1 cellular context compared by ENCODE assay signal in the genomic region with DNA sequence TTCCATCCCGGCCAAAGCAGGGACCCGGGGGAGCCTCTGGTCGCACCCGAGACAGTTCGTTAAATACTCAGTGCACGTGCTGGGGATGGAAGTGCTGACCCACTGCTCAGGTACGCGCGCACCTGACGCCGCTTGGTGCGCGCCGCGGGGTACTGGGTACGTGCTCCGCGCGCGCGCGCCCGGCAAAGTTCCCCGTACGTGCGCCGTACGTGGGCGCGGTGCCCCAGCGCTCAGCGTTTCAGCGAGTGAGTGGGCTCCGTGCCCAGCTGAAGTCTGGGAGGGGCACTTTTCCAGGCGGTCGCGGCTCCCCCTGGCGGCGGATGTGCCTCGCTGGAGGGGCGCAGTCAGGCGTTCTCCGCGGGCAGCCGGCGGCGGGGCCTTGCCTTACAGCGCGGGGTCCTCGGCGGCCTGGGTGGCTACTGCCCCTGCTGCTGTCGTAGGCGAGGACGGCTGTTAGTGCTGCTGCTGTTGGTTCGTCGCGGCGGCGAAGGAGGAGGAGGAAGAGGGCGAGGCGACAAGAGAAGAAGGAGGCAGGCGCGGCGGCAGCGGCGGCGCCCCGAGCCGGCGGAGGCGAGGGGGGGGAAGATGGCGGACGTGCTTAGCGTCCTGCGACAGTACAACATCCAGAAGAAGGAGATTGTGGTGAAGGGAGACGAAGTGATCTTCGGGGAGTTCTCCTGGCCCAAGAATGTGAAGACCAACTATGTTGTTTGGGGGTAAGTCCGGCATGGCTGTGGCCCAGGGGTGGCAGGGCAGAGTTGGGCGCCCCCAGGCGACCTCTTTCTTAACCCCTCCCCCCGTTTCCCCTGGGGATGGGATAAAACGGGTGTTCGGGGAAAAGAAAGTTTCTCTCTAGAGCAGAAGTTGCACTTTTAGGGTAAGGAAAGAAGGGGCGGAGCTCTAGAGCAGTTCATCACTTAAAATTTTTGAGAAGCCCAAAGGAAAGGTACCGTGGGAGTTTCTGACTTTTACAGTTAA.
A peak's percentile ranks its signal among the peaks of the same experiment; 100 is the strongest.
TF ChIP-seq lines count a peak whose summit lies in the region.

A gene (plus strand): TSS at position 416 of the 978 bp plus-strand sequence. CDS start 170 bp downstream, at position 586.

TF ChIP-seq in K562, 482 proteins besides CTCF, POLR2A, EP300 and RAD21 (continued from another document and continues in another):
- TF ChIP-seq, protein P1, sequence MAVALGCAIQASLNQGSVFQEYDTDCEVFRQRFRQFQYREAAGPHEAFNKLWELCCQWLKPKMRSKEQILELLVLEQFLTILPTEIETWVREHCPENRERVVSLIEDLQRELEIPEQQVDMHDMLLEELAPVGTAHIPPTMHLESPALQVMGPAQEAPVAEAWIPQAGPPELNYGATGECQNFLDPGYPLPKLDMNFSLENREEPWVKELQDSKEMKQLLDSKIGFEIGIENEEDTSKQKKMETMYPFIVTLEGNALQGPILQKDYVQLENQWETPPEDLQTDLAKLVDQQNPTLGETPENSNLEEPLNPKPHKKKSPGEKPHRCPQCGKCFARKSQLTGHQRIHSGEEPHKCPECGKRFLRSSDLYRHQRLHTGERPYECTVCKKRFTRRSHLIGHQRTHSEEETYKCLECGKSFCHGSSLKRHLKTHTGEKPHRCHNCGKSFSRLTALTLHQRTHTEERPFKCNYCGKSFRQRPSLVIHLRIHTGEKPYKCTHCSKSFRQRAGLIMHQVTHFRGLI (CRISPR knock-in tag; IDR thresholded peaks at IDR 0.05), result no peak
- TF ChIP-seq ERF (CRISPR knock-in tag; IDR thresholded peaks at IDR 0.05), result 0 out of 2 replicates have a peak, but pooled peaks have one; percentile 41
- TF ChIP-seq ZNF766 (CRISPR knock-in tag; conservative IDR thresholded peaks at IDR 0.05), result peak; percentile 78
- TF ChIP-seq, protein P2, sequence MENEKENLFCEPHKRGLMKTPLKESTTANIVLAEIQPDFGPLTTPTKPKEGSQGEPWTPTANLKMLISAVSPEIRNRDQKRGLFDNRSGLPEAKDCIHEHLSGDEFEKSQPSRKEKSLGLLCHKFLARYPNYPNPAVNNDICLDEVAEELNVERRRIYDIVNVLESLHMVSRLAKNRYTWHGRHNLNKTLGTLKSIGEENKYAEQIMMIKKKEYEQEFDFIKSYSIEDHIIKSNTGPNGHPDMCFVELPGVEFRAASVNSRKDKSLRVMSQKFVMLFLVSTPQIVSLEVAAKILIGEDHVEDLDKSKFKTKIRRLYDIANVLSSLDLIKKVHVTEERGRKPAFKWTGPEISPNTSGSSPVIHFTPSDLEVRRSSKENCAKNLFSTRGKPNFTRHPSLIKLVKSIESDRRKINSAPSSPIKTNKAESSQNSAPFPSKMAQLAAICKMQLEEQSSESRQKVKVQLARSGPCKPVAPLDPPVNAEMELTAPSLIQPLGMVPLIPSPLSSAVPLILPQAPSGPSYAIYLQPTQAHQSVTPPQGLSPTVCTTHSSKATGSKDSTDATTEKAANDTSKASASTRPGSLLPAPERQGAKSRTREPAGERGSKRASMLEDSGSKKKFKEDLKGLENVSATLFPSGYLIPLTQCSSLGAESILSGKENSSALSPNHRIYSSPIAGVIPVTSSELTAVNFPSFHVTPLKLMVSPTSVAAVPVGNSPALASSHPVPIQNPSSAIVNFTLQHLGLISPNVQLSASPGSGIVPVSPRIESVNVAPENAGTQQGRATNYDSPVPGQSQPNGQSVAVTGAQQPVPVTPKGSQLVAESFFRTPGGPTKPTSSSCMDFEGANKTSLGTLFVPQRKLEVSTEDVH (IDR thresholded peaks at IDR 0.05; ENCODE audit: low read depth, partially characterized antibody), result no peak
- TF ChIP-seq ETV6 (IDR thresholded peaks at IDR 0.05; ENCODE audit: borderline replicate concordance in 1 of 2, low read depth in 2 of 2, low read length in 1 of 2), result no peak; a peak in 1 of 4 replicates
- TF ChIP-seq ETV6 (CRISPR knock-in tag; IDR thresholded peaks at IDR 0.05; ENCODE audit: borderline replicate concordance), result no peak
- TF ChIP-seq SMARCA4 (IDR thresholded peaks at IDR 0.05), result peak; percentile 57; the same call in 1 of the 2 replicates
- TF ChIP-seq, protein P3, sequence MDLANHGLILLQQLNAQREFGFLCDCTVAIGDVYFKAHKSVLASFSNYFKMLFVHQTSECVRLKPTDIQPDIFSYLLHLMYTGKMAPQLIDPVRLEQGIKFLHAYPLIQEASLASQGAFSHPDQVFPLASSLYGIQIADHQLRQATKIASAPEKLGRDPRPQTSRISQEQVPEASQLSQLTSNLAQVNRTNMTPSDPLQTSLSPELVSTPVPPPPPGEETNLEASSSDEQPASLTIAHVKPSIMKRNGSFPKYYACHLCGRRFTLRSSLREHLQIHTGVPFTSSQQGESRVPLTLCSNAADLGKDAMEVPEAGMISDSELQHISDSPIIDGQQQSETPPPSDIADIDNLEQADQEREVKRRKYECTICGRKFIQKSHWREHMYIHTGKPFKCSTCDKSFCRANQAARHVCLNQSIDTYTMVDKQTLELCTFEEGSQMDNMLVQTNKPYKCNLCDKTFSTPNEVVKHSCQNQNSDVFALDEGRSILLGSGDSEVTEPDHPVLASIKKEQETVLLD (IDR thresholded peaks at IDR 0.05), result peak; percentile 95
- 0 out of 2 replicates have a peak, but pooled peaks have one; percentile 17 for TF ChIP-seq NR2F6 (CRISPR knock-in tag; IDR thresholded peaks at IDR 0.05)
- peak; percentile 92 for TF ChIP-seq PCBP1 (IDR thresholded peaks at IDR 0.05; ENCODE audit: low read depth, low read length, poor library complexity, severe bottlenecking)
- TF ChIP-seq, protein P4, sequence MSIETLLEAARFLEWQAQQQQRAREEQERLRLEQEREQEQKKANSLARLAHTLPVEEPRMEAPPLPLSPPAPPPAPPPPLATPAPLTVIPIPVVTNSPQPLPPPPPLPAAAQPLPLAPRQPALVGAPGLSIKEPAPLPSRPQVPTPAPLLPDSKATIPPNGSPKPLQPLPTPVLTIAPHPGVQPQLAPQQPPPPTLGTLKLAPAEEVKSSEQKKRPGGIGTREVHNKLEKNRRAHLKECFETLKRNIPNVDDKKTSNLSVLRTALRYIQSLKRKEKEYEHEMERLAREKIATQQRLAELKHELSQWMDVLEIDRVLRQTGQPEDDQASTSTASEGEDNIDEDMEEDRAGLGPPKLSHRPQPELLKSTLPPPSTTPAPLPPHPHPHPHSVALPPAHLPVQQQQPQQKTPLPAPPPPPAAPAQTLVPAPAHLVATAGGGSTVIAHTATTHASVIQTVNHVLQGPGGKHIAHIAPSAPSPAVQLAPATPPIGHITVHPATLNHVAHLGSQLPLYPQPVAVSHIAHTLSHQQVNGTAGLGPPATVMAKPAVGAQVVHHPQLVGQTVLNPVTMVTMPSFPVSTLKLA (conservative IDR thresholded peaks at IDR 0.05), result peak; percentile 92 to 96
- TF ChIP-seq TRIM24 (IDR thresholded peaks at IDR 0.05), result peak in 1 of 2 experiments; percentile 69; a peak in 2 of 4 replicates
- TF ChIP-seq KLF10 (CRISPR knock-in tag; IDR thresholded peaks at IDR 0.05), result no peak
- no peak for TF ChIP-seq ZNF311 (CRISPR knock-in tag; IDR thresholded peaks at IDR 0.05)
- peak; percentile 68 for TF ChIP-seq SOX6 (IDR thresholded peaks at IDR 0.05)
- TF ChIP-seq, protein P5, sequence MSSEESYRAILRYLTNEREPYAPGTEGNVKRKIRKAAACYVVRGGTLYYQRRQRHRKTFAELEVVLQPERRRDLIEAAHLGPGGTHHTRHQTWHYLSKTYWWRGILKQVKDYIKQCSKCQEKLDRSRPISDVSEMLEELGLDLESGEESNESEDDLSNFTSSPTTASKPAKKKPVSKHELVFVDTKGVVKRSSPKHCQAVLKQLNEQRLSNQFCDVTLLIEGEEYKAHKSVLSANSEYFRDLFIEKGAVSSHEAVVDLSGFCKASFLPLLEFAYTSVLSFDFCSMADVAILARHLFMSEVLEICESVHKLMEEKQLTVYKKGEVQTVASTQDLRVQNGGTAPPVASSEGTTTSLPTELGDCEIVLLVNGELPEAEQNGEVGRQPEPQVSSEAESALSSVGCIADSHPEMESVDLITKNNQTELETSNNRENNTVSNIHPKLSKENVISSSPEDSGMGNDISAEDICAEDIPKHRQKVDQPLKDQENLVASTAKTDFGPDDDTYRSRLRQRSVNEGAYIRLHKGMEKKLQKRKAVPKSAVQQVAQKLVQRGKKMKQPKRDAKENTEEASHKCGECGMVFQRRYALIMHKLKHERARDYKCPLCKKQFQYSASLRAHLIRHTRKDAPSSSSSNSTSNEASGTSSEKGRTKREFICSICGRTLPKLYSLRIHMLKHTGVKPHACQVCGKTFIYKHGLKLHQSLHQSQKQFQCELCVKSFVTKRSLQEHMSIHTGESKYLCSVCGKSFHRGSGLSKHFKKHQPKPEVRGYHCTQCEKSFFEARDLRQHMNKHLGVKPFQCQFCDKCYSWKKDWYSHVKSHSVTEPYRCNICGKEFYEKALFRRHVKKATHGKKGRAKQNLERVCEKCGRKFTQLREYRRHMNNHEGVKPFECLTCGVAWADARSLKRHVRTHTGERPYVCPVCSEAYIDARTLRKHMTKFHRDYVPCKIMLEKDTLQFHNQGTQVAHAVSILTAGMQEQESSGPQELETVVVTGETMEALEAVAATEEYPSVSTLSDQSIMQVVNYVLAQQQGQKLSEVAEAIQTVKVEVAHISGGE (CRISPR knock-in tag; IDR thresholded peaks at IDR 0.05), result peak in 1 of 3 experiments; percentile 16; a peak in 1 of 6 replicates
- peak; percentile 61 for TF ChIP-seq NCOA1 (IDR thresholded peaks at IDR 0.05; ENCODE audit: low read depth)
- TF ChIP-seq, protein P6, sequence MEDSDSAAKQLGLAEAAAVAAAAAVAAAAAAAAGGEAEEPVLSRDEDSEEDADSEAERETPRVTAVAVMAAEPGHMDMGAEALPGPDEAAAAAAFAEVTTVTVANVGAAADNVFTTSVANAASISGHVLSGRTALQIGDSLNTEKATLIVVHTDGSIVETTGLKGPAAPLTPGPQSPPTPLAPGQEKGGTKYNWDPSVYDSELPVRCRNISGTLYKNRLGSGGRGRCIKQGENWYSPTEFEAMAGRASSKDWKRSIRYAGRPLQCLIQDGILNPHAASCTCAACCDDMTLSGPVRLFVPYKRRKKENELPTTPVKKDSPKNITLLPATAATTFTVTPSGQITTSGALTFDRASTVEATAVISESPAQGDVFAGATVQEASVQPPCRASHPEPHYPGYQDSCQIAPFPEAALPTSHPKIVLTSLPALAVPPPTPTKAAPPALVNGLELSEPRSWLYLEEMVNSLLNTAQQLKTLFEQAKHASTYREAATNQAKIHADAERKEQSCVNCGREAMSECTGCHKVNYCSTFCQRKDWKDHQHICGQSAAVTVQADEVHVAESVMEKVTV (CRISPR knock-in tag; IDR thresholded peaks at IDR 0.05), result peak; percentile 83
- TF ChIP-seq MTF1 (CRISPR knock-in tag; IDR thresholded peaks at IDR 0.05; ENCODE audit: borderline replicate concordance), result no peak
- peak; percentile 38; the same call in 1 of the 2 replicates for TF ChIP-seq GABPA (tag; conservative IDR thresholded peaks at IDR 0.05; ENCODE audit: low read depth)
- TF ChIP-seq RNF2 (IDR thresholded peaks at IDR 0.05), result peak; percentile 74
- no peak for TF ChIP-seq ZNF224 (CRISPR knock-in tag; IDR thresholded peaks at IDR 0.05)
- no peak for TF ChIP-seq HNRNPUL1 (IDR thresholded peaks at IDR 0.05; ENCODE audit: low read length)
- TF ChIP-seq DNMT1 (IDR thresholded peaks at IDR 0.05), result peak; percentile 63
- TF ChIP-seq, protein P7, sequence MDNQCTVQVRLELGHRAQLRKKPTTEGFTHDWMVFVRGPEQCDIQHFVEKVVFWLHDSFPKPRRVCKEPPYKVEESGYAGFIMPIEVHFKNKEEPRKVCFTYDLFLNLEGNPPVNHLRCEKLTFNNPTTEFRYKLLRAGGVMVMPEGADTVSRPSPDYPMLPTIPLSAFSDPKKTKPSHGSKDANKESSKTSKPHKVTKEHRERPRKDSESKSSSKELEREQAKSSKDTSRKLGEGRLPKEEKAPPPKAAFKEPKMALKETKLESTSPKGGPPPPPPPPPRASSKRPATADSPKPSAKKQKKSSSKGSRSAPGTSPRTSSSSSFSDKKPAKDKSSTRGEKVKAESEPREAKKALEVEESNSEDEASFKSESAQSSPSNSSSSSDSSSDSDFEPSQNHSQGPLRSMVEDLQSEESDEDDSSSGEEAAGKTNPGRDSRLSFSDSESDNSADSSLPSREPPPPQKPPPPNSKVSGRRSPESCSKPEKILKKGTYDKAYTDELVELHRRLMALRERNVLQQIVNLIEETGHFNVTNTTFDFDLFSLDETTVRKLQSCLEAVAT (IDR thresholded peaks at IDR 0.05), result peak; percentile 84 to 87
- TF ChIP-seq SMARCC2 (IDR thresholded peaks at IDR 0.05; ENCODE audit: low read depth), result peak; percentile 25; the same call in 1 of the 2 replicates
- TF ChIP-seq, protein P8, sequence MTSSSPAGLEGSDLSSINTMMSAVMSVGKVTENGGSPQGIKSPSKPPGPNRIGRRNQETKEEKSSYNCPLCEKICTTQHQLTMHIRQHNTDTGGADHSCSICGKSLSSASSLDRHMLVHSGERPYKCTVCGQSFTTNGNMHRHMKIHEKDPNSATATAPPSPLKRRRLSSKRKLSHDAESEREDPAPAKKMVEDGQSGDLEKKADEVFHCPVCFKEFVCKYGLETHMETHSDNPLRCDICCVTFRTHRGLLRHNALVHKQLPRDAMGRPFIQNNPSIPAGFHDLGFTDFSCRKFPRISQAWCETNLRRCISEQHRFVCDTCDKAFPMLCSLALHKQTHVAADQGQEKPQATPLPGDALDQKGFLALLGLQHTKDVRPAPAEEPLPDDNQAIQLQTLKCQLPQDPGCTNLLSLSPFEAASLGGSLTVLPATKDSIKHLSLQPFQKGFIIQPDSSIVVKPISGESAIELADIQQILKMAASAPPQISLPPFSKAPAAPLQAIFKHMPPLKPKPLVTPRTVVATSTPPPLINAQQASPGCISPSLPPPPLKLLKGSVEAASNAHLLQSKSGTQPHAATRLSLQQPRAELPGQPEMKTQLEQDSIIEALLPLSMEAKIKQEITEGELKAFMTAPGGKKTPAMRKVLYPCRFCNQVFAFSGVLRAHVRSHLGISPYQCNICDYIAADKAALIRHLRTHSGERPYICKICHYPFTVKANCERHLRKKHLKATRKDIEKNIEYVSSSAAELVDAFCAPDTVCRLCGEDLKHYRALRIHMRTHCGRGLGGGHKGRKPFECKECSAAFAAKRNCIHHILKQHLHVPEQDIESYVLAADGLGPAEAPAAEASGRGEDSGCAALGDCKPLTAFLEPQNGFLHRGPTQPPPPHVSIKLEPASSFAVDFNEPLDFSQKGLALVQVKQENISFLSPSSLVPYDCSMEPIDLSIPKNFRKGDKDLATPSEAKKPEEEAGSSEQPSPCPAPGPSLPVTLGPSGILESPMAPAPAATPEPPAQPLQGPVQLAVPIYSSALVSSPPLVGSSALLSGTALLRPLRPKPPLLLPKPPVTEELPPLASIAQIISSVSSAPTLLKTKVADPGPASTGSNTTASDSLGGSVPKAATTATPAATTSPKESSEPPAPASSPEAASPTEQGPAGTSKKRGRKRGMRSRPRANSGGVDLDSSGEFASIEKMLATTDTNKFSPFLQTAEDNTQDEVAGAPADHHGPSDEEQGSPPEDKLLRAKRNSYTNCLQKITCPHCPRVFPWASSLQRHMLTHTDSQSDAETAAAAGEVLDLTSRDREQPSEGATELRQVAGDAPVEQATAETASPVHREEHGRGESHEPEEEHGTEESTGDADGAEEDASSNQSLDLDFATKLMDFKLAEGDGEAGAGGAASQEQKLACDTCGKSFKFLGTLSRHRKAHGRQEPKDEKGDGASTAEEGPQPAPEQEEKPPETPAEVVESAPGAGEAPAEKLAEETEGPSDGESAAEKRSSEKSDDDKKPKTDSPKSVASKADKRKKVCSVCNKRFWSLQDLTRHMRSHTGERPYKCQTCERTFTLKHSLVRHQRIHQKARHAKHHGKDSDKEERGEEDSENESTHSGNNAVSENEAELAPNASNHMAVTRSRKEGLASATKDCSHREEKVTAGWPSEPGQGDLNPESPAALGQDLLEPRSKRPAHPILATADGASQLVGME (CRISPR knock-in tag; IDR thresholded peaks at IDR 0.05), result peak; percentile 12
- TF ChIP-seq ZNF444 (CRISPR knock-in tag; IDR thresholded peaks at IDR 0.05), result 0 out of 2 replicates have a peak, but pooled peaks have one; percentile 77
